18 cellular contexts compared by ENCODE assay signal in the genomic region with DNA sequence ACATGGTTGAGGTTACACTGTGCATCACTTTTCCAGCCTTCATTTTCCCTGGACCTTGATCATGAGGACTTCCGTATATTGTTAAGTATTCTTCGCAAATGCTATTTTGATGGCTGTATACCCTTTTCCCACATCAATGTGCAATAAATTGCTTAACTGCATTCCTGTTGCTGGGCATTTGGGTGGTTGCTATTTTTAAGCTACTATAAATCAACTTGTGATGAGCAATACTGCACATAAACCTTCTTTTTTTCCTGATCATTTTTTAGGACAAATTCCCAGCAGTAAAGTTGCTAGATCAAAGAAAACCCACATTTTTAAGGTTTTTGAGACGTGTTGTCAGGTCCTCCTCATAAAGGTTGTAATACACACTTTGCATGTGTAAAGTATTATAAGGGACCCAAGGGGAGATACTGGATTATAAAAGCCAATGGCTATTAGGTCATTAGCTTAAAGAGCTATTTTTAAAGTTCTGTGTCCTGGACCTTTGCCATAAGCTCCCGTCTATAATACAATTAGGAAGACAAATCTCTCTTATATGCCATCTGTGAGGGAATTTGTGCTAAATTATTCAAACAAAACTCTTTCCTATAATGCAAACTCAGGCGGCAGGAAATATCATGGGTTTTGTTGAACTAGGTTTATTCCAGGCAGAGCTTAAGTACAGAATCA. TPM values are rescaled to one million over a fixed set of nuclear protein-coding genes. Genes with fewer than 3 reads are reported as not detected.
DNase-seq lines count a peak whose midpoint lies in the region; ATAC-seq and TF ChIP-seq lines count a peak whose summit lies in the region.
"Had no signal": no experiment of that assay in that cellular context is flagged by ENCODE, and none has a peak within 500 bp of the region (broad histone marks: within the 10 kb centered on the region; RNA-seq: fewer than 3 reads in every experiment).

No MANE protein-coding gene starts in this region.

- ATAC-seq in activated naive CD8-positive, alpha-beta T cell treated with anti-CD3 and anti-CD28 coated beads, Interleukin-2, amount 50 U/mL, for 24 hours: no peak
- ATAC-seq in HG02885 (IDR thresholded peaks at IDR 0.05; ENCODE audit: poor library complexity, unreplicated experiment): no peak
- ATAC-seq: stimulated activated memory B cell treated with anti-CD40 and anti-IgM and Interleukin-4, amounts not matched to agents 10 μg/mL and 1 μg/mL and 100 μg/mL, for 72 hours had no signal

- H3K4me1 Mint-ChIP-seq in nephron progenitor cell: peaks cover 18% of the 10 kb centered on the region
- H3K4me1 Mint-ChIP-seq in activated naive CD8-positive, alpha-beta T cell treated with anti-CD3 and anti-CD28 coated beads, Interleukin-2, amount 50 U/mL, for 24 hours: no peaks in the 10 kb centered on the region
- H3K4me1 Mint-ChIP-seq: activated B cell treated with CpG ODN at 0.5 μM for 24 hours; stimulated activated memory B cell treated with anti-CD40 and anti-IgM and Interleukin-4, amounts not matched to agents 10 μg/mL and 1 μg/mL and 100 μg/mL, for 72 hours had no signal

- H3K9me3 Mint-ChIP-seq in nephron progenitor cell: peaks cover 9% of the 10 kb centered on the region
- H3K9me3 Mint-ChIP-seq in activated naive CD8-positive, alpha-beta T cell treated with anti-CD3 and anti-CD28 coated beads, Interleukin-2, amount 50 U/mL, for 24 hours: no peaks in the 10 kb centered on the region
- H3K9me3 Mint-ChIP-seq: activated B cell treated with CpG ODN at 0.5 μM for 24 hours; stimulated activated memory B cell treated with anti-CD40 and anti-IgM and Interleukin-4, amounts not matched to agents 10 μg/mL and 1 μg/mL and 100 μg/mL, for 72 hours had no signal

- no peak for TF ChIP-seq CTCF in AG10803 (conservative IDR thresholded peaks at IDR 0.05; ENCODE audit: low read length)
- no peak for TF ChIP-seq CTCF in nephron progenitor cell (IDR thresholded peaks at IDR 0.05)

- H3K4me3 ChIP-seq in AG10803 (ENCODE audit: low read length): no peak overlapping the region

- no peak overlapping the region for H3K4me3 Mint-ChIP-seq in nephron progenitor cell
- H3K4me3 Mint-ChIP-seq in activated naive CD8-positive, alpha-beta T cell treated with anti-CD3 and anti-CD28 coated beads, Interleukin-2, amount 50 U/mL, for 24 hours: no peak overlapping the region
- H3K4me3 Mint-ChIP-seq: activated B cell treated with CpG ODN at 0.5 μM for 24 hours; neural crest cell; stimulated activated memory B cell treated with anti-CD40 and anti-IgM and Interleukin-4, amounts not matched to agents 10 μg/mL and 1 μg/mL and 100 μg/mL, for 72 hours had no signal

- peak; percentile 32 for DNase-seq in AG10803 (ENCODE audit: low read depth)
- peak; percentile 52 for DNase-seq in LHCN-M2 (ENCODE audit: low read depth)
- DNase-seq in amniotic epithelial cell (ENCODE audit: low read depth): peak; percentile 85
- no peak for DNase-seq in nephron progenitor cell
- no peak for DNase-seq in activated naive CD8-positive, alpha-beta T cell treated with anti-CD3 and anti-CD28 coated beads, Interleukin-2, amount 50 U/mL, for 24 hours
- DNase-seq in DMS53 treated with DMSO at 0.1 percent for 48 hours (lab: John Stamatoyannopoulos, UW; ENCODE audit: unreplicated experiment): no peak
- no peak for DNase-seq in SW 1271 (lab: John Stamatoyannopoulos, UW)
- DNase-seq: activated B cell treated with CpG ODN at 0.5 μM for 24 hours; activated effector memory CD4-positive, alpha-beta T cell treated with anti-CD3 and anti-CD28 coated beads, Interleukin-2, amount 50 U/mL, for 16 hours; DMS79; H7; mammary epithelial cell; NCI-H1417 treated with DMSO at 0.1 percent for 48 hours; T-helper 1 cell had no signal

- H3K27ac Mint-ChIP-seq in nephron progenitor cell: peak overlapping the region; percentile 68
- H3K27ac Mint-ChIP-seq in activated naive CD8-positive, alpha-beta T cell treated with anti-CD3 and anti-CD28 coated beads, Interleukin-2, amount 50 U/mL, for 24 hours: no peak overlapping the region
- H3K27ac Mint-ChIP-seq: activated B cell treated with CpG ODN at 0.5 μM for 24 hours; stimulated activated memory B cell treated with anti-CD40 and anti-IgM and Interleukin-4, amounts not matched to agents 10 μg/mL and 1 μg/mL and 100 μg/mL, for 72 hours had no signal

- H3K36me3 Mint-ChIP-seq in nephron progenitor cell (ENCODE audit: low read depth): peaks cover 10% of the 10 kb centered on the region
- H3K36me3 Mint-ChIP-seq in activated naive CD8-positive, alpha-beta T cell treated with anti-CD3 and anti-CD28 coated beads, Interleukin-2, amount 50 U/mL, for 24 hours (ENCODE audit: low read depth): no peaks in the 10 kb centered on the region
- H3K36me3 Mint-ChIP-seq: stimulated activated memory B cell treated with anti-CD40 and anti-IgM and Interleukin-4, amounts not matched to agents 10 μg/mL and 1 μg/mL and 100 μg/mL, for 72 hours had no signal

- H3K27me3 Mint-ChIP-seq in nephron progenitor cell (ENCODE audit: low read depth, poor library complexity): no peaks in the 10 kb centered on the region
- H3K27me3 Mint-ChIP-seq in activated naive CD8-positive, alpha-beta T cell treated with anti-CD3 and anti-CD28 coated beads, Interleukin-2, amount 50 U/mL, for 24 hours: no peaks in the 10 kb centered on the region
- H3K27me3 Mint-ChIP-seq: stimulated activated memory B cell treated with anti-CD40 and anti-IgM and Interleukin-4, amounts not matched to agents 10 μg/mL and 1 μg/mL and 100 μg/mL, for 72 hours had no signal

RNA-seq across cellular contexts. Expression of gene LIMCH1, which starts 35.6 kb away (rescaled TPM):
- 5.1 and 6.9 TPM in 2 replicates for total RNA-seq in LHCN-M2 (2014; rRNA removed)
- 11.0 TPM for polyA plus RNA-seq in LHCN-M2 (2012)
- total RNA-seq: activated B cell treated with CpG ODN at 0.5 μM for 24 hours; activated CD8-positive, alpha-beta memory T cell treated with anti-CD3 and anti-CD28 coated beads for 36 hours had no signal

Comparison
In these comparisons a context has a peak if more than half of its experiments do, and no peak if none do; other contexts are left out.
1. DNase-seq: peak in AG10803 (single experiment), LHCN-M2 (single experiment) and amniotic epithelial cell (single experiment); none in nephron progenitor cell (single experiment), activated naive CD8-positive, alpha-beta T cell treated with anti-CD3 and anti-CD28 coated beads, Interleukin-2, amount 50 U/mL, for 24 hours (single experiment), DMS53 treated with DMSO at 0.1 percent for 48 hours (single experiment) and SW 1271 (0 of 2).